1 cellular context compared by ENCODE assay signal in the genomic region with DNA sequence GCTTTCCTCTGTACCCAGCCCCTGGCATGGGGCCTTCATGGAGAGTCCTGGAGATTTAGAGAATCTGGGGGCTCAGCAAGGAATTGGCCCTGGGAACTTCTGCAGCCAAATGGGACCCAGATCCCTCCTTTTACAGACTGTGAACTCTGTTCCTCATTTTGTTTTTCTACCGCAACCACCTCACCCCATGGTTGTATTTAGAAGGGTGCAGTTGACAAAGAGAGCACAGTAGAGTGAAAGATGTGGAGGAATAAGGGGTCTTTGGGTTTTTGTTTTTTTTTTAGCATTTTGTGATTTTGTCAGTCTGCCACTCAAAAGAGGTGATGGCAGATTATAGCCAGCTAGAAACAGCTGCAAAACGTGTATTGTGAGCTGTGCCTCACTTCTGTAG.
TF ChIP-seq lines count a peak whose summit lies in the region.

No MANE protein-coding gene starts in this region.

TF ChIP-seq in IMR-90, 13 proteins besides CTCF, POLR2A, EP300 and RAD21:
- no peak for TF ChIP-seq SMC3 (IDR thresholded peaks at IDR 0.05; ENCODE audit: low read depth, low read length)
TF ChIP-seq in IMR-90: peak in this region for 0.
